ENCODE assay signal across 8 cellular contexts in genomic region chr19:38387550-38388309, GRCh38. TPM values are rescaled to one million over a fixed set of nuclear protein-coding genes. Genes with fewer than 3 reads are reported as not detected.
DNase-seq lines count a peak whose midpoint lies in the region; ATAC-seq and TF ChIP-seq lines count a peak whose summit lies in the region.

A gene with protein sequence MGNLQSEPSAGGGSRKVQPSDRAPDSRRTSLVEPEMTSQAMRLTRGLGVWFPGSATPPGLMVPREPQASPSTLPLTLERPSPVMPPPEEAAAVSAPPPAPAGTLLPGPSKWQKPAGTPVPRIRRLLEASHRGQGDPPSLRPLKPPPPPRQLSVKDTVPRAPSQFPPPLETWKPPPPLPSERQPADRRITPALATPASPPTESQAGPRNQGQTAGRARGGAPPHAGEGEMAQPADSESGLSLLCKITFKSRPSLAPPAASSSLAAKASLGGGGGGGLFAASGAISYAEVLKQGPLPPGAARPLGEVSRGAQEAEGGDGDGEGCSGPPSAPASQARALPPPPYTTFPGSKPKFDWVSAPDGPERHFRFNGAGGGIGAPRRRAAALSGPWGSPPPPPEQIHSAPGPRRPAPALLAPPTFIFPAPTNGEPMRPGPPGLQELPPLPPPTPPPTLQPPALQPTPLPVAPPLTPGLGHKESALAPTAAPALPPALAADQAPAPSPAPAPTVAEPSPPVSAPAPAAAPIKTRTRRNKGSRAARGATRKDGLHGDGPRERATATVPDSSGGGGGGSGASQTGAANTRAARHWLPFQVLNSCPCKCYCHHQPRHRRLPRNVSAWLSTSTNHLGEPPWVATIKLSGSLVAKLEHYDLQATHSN (minus strand): TSS chr19:38388034. CDS start chr19:38387261, 773 bp downstream.

- peak within 1 kb of the TSS; percentile 83 for H3K4me3 ChIP-seq in AG10803 (ENCODE audit: low read length)
- H3K4me3 ChIP-seq in right cardiac atrium (ENCODE audit: low read length), result peak within 1 kb of the TSS; percentile 47
- H3K4me3 ChIP-seq in prostate gland, result peak within 1 kb of the TSS; percentile 32 to 38
- H3K4me3 ChIP-seq in upper lobe of left lung, result peak within 1 kb of the TSS; percentile 53 to 65 (median 58)

- TF ChIP-seq POLR2A in prostate gland (IDR thresholded peaks at IDR 0.05) (peak; percentile 61), upper lobe of left lung (IDR thresholded peaks at IDR 0.05) (peak in 1 of 4 donors; percentile 51)

- peak; percentile 41 for ATAC-seq in GM21360 (IDR thresholded peaks at IDR 0.05; ENCODE audit: unreplicated experiment)
- peak; percentile 72 to 76 for ATAC-seq in right cardiac atrium
- ATAC-seq in upper lobe of left lung (ENCODE audit: low FRiP score in 2 of 2), result peak; percentile 83 to 92

- WGBS in right cardiac atrium, result 2% methylated on average over 50 of the region's 50 CpGs
- WGBS in prostate gland, result under 1% methylated on average over 50 of the region's 50 CpGs
- 2 to 4% methylated on average over 37 to 50 of the region's 50 CpGs for WGBS in upper lobe of left lung, 2 donors

- TF ChIP-seq EP300 in upper lobe of left lung (IDR thresholded peaks at IDR 0.05), result no peak

- H3K4me1 ChIP-seq in right cardiac atrium (ENCODE audit: control insufficient read depth, insufficient read depth, low read length), result peaks cover 11% of the 10 kb centered on the region
- peaks cover 5% of the 10 kb centered on the region for H3K4me1 ChIP-seq in prostate gland (replicated peaks)
- H3K4me1 ChIP-seq in upper lobe of left lung, result peaks cover 33 to 44% (median 38%) of the 10 kb centered on the region in 4 donors

- no peaks in the 10 kb centered on the region for H3K27me3 ChIP-seq in right cardiac atrium (ENCODE audit: control insufficient read depth, insufficient read depth)
- no peaks in the 10 kb centered on the region for H3K27me3 ChIP-seq in prostate gland (replicated peaks; ENCODE audit: insufficient read depth)
- H3K27me3 ChIP-seq in upper lobe of left lung, result peaks cover 0 to 18% (median 3%) of the 10 kb centered on the region in 4 donors

- no peak for TF ChIP-seq CTCF in AG10803 (conservative IDR thresholded peaks at IDR 0.05; ENCODE audit: low read length)
- no peak for TF ChIP-seq CTCF in prostate gland (IDR thresholded peaks at IDR 0.05)
- no peak for TF ChIP-seq CTCF in upper lobe of left lung (IDR thresholded peaks at IDR 0.05)

- H3K9me3 ChIP-seq in right cardiac atrium (ENCODE audit: control insufficient read depth, low read length) (no peaks in the 10 kb centered on the region), prostate gland (no peaks in the 10 kb centered on the region), upper lobe of left lung (no peaks in the 10 kb centered on the region)

- intact Hi-C loops in right cardiac atrium (cut with DNase I) (no loop called here), prostate gland (cut with DNase I) (no loop called here)

- H3K27ac ChIP-seq in right cardiac atrium (ENCODE audit: low read length), result no peak within 1 kb of the TSS
- H3K27ac ChIP-seq in prostate gland, result peak within 1 kb of the TSS; percentile 55 to 74
- peak within 1 kb of the TSS; percentile 51 to 82 (median 68) for H3K27ac ChIP-seq in upper lobe of left lung

- DNase-seq in AG10803 (ENCODE audit: low read depth), result peak; percentile 90
- peak; percentile 95 for DNase-seq in NCI-H1436 (lab: John Stamatoyannopoulos, UW)
- DNase-seq in T-helper 22 cell (ENCODE audit: low read depth), result peak; percentile 75
- DNase-seq in anterior cingulate cortex (lab: John Stamatoyannopoulos, UW), result peak in 57 of 58 donors; percentile 47 to 94 (median 75)
- DNase-seq in right cardiac atrium, result peak; percentile 81 to 91 (median 88)
- DNase-seq in prostate gland (ENCODE audit: low spot score), result peak; percentile 81
- DNase-seq in upper lobe of left lung, result peak; percentile 92 to 96

- H3K36me3 ChIP-seq in prostate gland, result peaks cover 0 to 17% of the 10 kb centered on the region in 2 donors
- peaks cover 6 to 28% (median 20%) of the 10 kb centered on the region in 4 donors for H3K36me3 ChIP-seq in upper lobe of left lung

RNA-seq across cellular contexts. Expression of the gene that starts here (rescaled TPM):
- total RNA-seq in right cardiac atrium (1 to 10 TPM in 1 of 4 donors, under 1 TPM in 3; 0.09 to 1.3 (median 0.63) TPM), prostate gland (1 to 10 TPM in 1 of 2 donors, under 1 TPM in 1; 0.27 to 7.4 TPM), upper lobe of left lung (1 to 10 TPM in 3 of 6 donors, under 1 TPM in 3; 0.44 to 8.4 (median 0.95) TPM)
- polyA plus RNA-seq in right cardiac atrium, result 0.11 TPM
